ENCODE assay signal across 9 cellular contexts in genomic region chr1:94884101-94884875, GRCh38. TPM values are rescaled to one million over a fixed set of nuclear protein-coding genes. Genes with fewer than 3 reads are reported as not detected.
DNase-seq lines count a peak whose midpoint lies in the region; ATAC-seq and TF ChIP-seq lines count a peak whose summit lies in the region.
"Had no signal": no experiment of that assay in that cellular context is flagged by ENCODE, and none has a peak within 500 bp of the region (broad histone marks: within the 10 kb centered on the region; RNA-seq: fewer than 3 reads in every experiment).

No MANE protein-coding gene starts in this region.

- peak; percentile 62 for DNase-seq in Daoy (ENCODE audit: low read depth)
- peak; percentile 71 for DNase-seq in NT2/D1 (ENCODE audit: low read depth, low spot score)
- DNase-seq in fibroblast of pulmonary artery (ENCODE audit: low read depth), result peak; percentile 41
- peak; percentile 89 for DNase-seq in osteoblast (ENCODE audit: insufficient read length, low spot score, missing footprints)
- DNase-seq in 8988T, result no peak
- DNase-seq in NCI-H1694 (lab: John Stamatoyannopoulos, UW), result no peak
- DNase-seq in HuH-7.5 (ENCODE audit: low spot score), result no peak
- DNase-seq: WERI-Rb-1 had no signal

- ATAC-seq in HG03139 (IDR thresholded peaks at IDR 0.05; ENCODE audit: unreplicated experiment), result no peak

- peak overlapping the region; percentile 80 for H3K4me2 ChIP-seq in osteoblast (ENCODE audit: insufficient read depth, low read length)

- no peaks in the 10 kb centered on the region for H3K36me3 ChIP-seq in NT2/D1 (ENCODE audit: insufficient read depth, insufficient read length, low read length)
- H3K36me3 ChIP-seq in osteoblast (ENCODE audit: insufficient read depth, low read length), result no peaks in the 10 kb centered on the region
- H3K36me3 ChIP-seq: WERI-Rb-1 had no signal

- H2AFZ ChIP-seq in osteoblast (ENCODE audit: low read length), result peak overlapping the region; percentile 72

- no peak overlapping the region for H3K9ac ChIP-seq in NT2/D1 (ENCODE audit: insufficient read length, low read depth)

- H3K4me1 ChIP-seq in NT2/D1 (ENCODE audit: insufficient read depth, insufficient read length), result peaks cover 7% of the 10 kb centered on the region
- peaks cover 16% of the 10 kb centered on the region for H3K4me1 ChIP-seq in osteoblast (ENCODE audit: insufficient read depth, low read length)

- no peaks in the 10 kb centered on the region for H3K9me3 ChIP-seq in NT2/D1 (ENCODE audit: insufficient read depth, low read length)
- H3K9me3 ChIP-seq in osteoblast (ENCODE audit: low read depth, low read length), result no peaks in the 10 kb centered on the region

- no peaks in the 10 kb centered on the region for H4K20me1 ChIP-seq in osteoblast (ENCODE audit: insufficient read depth, low read length)

- H3K27me3 ChIP-seq in NT2/D1 (ENCODE audit: insufficient read depth, insufficient read length) (no peaks in the 10 kb centered on the region), osteoblast (ENCODE audit: insufficient read depth, low read length) (no peaks in the 10 kb centered on the region)

- no peak overlapping the region for H3K4me3 ChIP-seq in NT2/D1 (ENCODE audit: insufficient read length, low read depth)
- H3K4me3 ChIP-seq in fibroblast of pulmonary artery (replicated peaks; ENCODE audit: low read depth, low read length), result no peak overlapping the region
- no peak overlapping the region for H3K4me3 ChIP-seq in osteoblast (ENCODE audit: insufficient read depth, low read length)

- H3K27ac ChIP-seq in osteoblast (ENCODE audit: low read depth, low read length), result peak overlapping the region; percentile 85
- H3K27ac ChIP-seq: WERI-Rb-1 had no signal

- H3K79me2 ChIP-seq in osteoblast (ENCODE audit: insufficient read depth, low read length), result no peaks in the 10 kb centered on the region

- TF ChIP-seq CTCF in fibroblast of pulmonary artery (IDR thresholded peaks at IDR 0.05; ENCODE audit: low read length, missing control alignments) (no peak), osteoblast (IDR thresholded peaks at IDR 0.05; ENCODE audit: extremely low read depth, low read depth, low read length) (no peak)

RNA-seq across cellular contexts. Expression of gene CNN3, which starts 42.6 kb away (rescaled TPM):
- 447 and 452 TPM in 2 replicates for total RNA-seq in Daoy (2014; rRNA removed; shearing (Covaris generic))
- 316 and 333 TPM in 2 replicates for total RNA-seq in osteoblast

Comparison
In these comparisons a context has a peak if more than half of its experiments do, and no peak if none do; other contexts are left out.
1. DNase-seq: peak in Daoy (single experiment), NT2/D1 (single experiment), fibroblast of pulmonary artery (single experiment) and osteoblast (single experiment); none in 8988T (single experiment), NCI-H1694 (single experiment) and HuH-7.5 (single experiment).